Comparison of ENCODE assay signal across 9 cellular contexts in genomic region chr6:17585766-17586502, GRCh38. TPM values are rescaled to one million over a fixed set of nuclear protein-coding genes. Genes with fewer than 3 reads are reported as not detected.
DNase-seq lines count a peak whose midpoint lies in the region; ATAC-seq and TF ChIP-seq lines count a peak whose summit lies in the region.
"Had no signal": no experiment of that assay in that cellular context is flagged by ENCODE, and none has a peak within 500 bp of the region (broad histone marks: within the 10 kb centered on the region; RNA-seq: fewer than 3 reads in every experiment).

No MANE protein-coding gene starts in this region.

- H3K27ac ChIP-seq in left lung (peak overlapping the region in 1 of 2 donors; percentile 21), substantia nigra (ENCODE audit: low read depth, low read length, poor library complexity, severe bottlenecking) (no peak overlapping the region)

- no peaks in the 10 kb centered on the region for H3K36me3 ChIP-seq in left lung

- DNase-seq in COR-L47 (lab: John Stamatoyannopoulos, UW) = peak; percentile 11
- peak; percentile 75 for DNase-seq in SK-MEL-5 (ENCODE audit: low read depth, low spot score)
- peak in 1 of 2 donors; percentile 38 for DNase-seq in left lung
- DNase-seq in substantia nigra (lab: John Stamatoyannopoulos, UW) = no peak
- DNase-seq: caudate nucleus had no signal

- H3K27me3 ChIP-seq in left lung = peaks cover 0 to 2% of the 10 kb centered on the region in 2 donors

- no peaks in the 10 kb centered on the region for H3K9me3 ChIP-seq in left lung

- H3K4me1 ChIP-seq in left lung = peaks cover 2 to 20% of the 10 kb centered on the region in 2 donors

- intact Hi-C loops in left lung (cut with DNase I) = no loop called here

- in situ Hi-C loops in SK-MEL-5 (cut with HindIII; ENCODE audit: low pct_unique_long_range_greater_than_20kb, low sequenced_read_pairs) = no loop called here

- ATAC-seq in HG03175 (IDR thresholded peaks at IDR 0.05; ENCODE audit: unreplicated experiment) = peak; percentile 51
- ATAC-seq in left lung = peak; percentile 70
- no peak for ATAC-seq in GM19035 (IDR thresholded peaks at IDR 0.05; ENCODE audit: unreplicated experiment)
- no peak for ATAC-seq in HG03439 (IDR thresholded peaks at IDR 0.05; ENCODE audit: unreplicated experiment)
- no peak for ATAC-seq in HG02938 (IDR thresholded peaks at IDR 0.05; ENCODE audit: unreplicated experiment)

- TF ChIP-seq CTCF in left lung (IDR thresholded peaks at IDR 0.05) = peak; percentile 19 to 36

- no peak overlapping the region for H3K4me3 ChIP-seq in left lung

RNA-seq across cellular contexts. Expression of gene FAM8A1, which starts 14.2 kb away (rescaled TPM):
- total RNA-seq in SK-MEL-5 (2014; rRNA removed; shearing (Covaris generic)) = 26.2 and 27.8 TPM in 2 replicates
- polyA plus RNA-seq in SK-MEL-5 (2015; cell fraction: cytosol; rRNA removed) = 19.4 and 26.0 TPM in 2 replicates
- polyA plus RNA-seq in SK-MEL-5 (2015; cell fraction: nucleus; rRNA removed) = 31.4 and 35.9 TPM in 2 replicates
- 10 to 100 TPM; 24.7 to 35.5 TPM for total RNA-seq in left lung

Comparison
In these comparisons a context has a peak if more than half of its experiments do, and no peak if none do; other contexts are left out.
1. DNase-seq: peak in COR-L47 (single experiment) and SK-MEL-5 (single experiment); none in substantia nigra (0 of 49).
2. ATAC-seq: peak in HG03175 (single experiment) and left lung (single experiment); none in GM19035 (single experiment), HG03439 (single experiment) and HG02938 (single experiment).